ENCODE assay signal across 8 cellular contexts in the genomic region with DNA sequence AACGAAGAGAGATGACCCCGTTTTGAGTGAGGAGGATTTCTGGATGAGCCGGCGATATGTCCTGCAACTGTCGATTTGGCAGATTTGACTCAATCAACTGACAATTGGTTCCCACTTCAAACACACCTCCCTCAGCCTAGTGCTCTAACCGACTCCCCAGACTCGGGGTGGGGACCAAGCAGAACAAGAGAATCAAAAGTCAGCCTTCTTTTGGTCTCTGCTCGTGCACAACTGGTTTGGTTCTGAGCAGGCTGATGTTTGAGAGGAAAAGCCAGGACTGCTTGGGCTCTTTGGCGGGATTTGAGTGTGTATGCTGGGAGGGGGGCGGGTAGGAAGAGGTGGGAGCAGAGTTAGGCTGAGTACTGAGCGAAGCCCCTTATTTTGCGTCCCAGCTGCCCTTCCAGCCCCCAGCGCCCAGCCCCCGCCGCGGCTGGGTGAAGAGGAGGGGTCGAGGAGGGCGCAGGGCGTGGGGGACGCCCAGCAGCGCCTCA.
A peak's percentile ranks its signal among the peaks of the same experiment; 100 is the strongest.
DNase-seq lines count a peak whose midpoint lies in the region; ATAC-seq and TF ChIP-seq lines count a peak whose summit lies in the region.

No MANE protein-coding gene starts in this region.

- CTCF ChIA-PET in IMR-90 (lab: Yijun Ruan, JAX): interaction anchor here (1.0 to 1.5 kb wide), 3 partner anchors 14 to 97 kb away, joined by 3 to 4 read pairs (median 3); no protein-coding TSS in a partner anchor

- no peak for DNase-seq in CD14-positive monocyte (ENCODE audit: low spot score)
- DNase-seq in IMR-90: peak; percentile 17
- peak; percentile 22 for DNase-seq in brain microvascular endothelial cell
- DNase-seq in left lobe of liver (ENCODE audit: low spot score): no peak
- DNase-seq in thyroid gland: peak in 1 of 2 donors; percentile 2
- no peak for DNase-seq in NK-92 treated with Interleukin-12 subunit alpha and Interleukin-12 subunit beta, amount 100 ng/mL, for 24 hours (lab: John Stamatoyannopoulos, UW)
- no peak for DNase-seq in mucosa of descending colon

- POLR2A ChIA-PET in IMR-90 (lab: Charles Lee; ENCODE audit: unreplicated experiment): interaction anchor here (0.7 kb wide), 1 partner anchor 1228 kb away, joined by 32 read pairs; no protein-coding TSS in a partner anchor

- H3K79me1 ChIP-seq in IMR-90 (ENCODE audit: low read depth in 1 of 2, low read length in 2 of 2): no peaks in the 10 kb centered on the region

- H4K5ac ChIP-seq in IMR-90 (ENCODE audit: low read depth, low read length): no peak overlapping the region

- ATAC-seq in GM19397 (IDR thresholded peaks at IDR 0.05; ENCODE audit: unreplicated experiment): peak; percentile 2
- ATAC-seq in IMR-90 (ENCODE audit: low read depth): peak; percentile 28
- ATAC-seq in left lobe of liver: peak; percentile 6
- ATAC-seq in mucosa of descending colon: no peak

- H4K8ac ChIP-seq in IMR-90 (ENCODE audit: low read depth in 2 of 2, low read length in 2 of 2): 0 out of 4 replicates have a peak overlapping the region, but pooled peaks of 1 of the 2 experiments have one; percentile 26

- no peaks in the 10 kb centered on the region for H4K20me1 ChIP-seq in IMR-90 (ENCODE audit: insufficient read depth, low read length)

- peak overlapping the region; percentile 91 for H3K4me2 ChIP-seq in IMR-90 (ENCODE audit: low read depth, low read length)

- no peak overlapping the region for H2AK5ac ChIP-seq in IMR-90 (ENCODE audit: low read depth, low read length)

- no peak overlapping the region; the same call in 1 of the 2 replicates for H3K18ac ChIP-seq in IMR-90 (ENCODE audit: low read depth, low read length)

- H3K4ac ChIP-seq in IMR-90 (ENCODE audit: low read depth, low read length): peak overlapping the region; percentile 70

- in situ Hi-C loops in IMR-90 (cut with MboI; ENCODE audit: low sequenced_read_pairs) (no loop called here), brain microvascular endothelial cell (cut with HindIII; ENCODE audit: low pct_ligation_motif_present, low sequenced_read_pairs) (no loop called here)

- peak overlapping the region; percentile 38; the same call in 1 of the 3 replicates for H2BK15ac ChIP-seq in IMR-90 (ENCODE audit: low read depth, low read length)

- no peak overlapping the region; the same call in 1 of the 2 replicates for H3K56ac ChIP-seq in IMR-90 (ENCODE audit: extremely low read depth, insufficient read depth, low read length)

- H3K9me3 ChIP-seq in IMR-90 (ENCODE audit: control insufficient read depth, insufficient read depth, low read length) (no peaks in the 10 kb centered on the region), thyroid gland (no peaks in the 10 kb centered on the region), mucosa of descending colon (no peaks in the 10 kb centered on the region)

- H3K27ac Mint-ChIP-seq in CD14-positive monocyte: no peak overlapping the region

- dilution Hi-C loops in IMR-90 (cut with HindIII; ENCODE audit: low sequenced_read_pairs, unreplicated experiment): no loop called here

- no peak for TF ChIP-seq RAD21 in IMR-90 (IDR thresholded peaks at IDR 0.05; ENCODE audit: low read length)

- H3K9ac ChIP-seq in IMR-90 (ENCODE audit: low read depth, low read length): peak overlapping the region; percentile 52; the same call in 1 of the 2 replicates

- no peaks in the 10 kb centered on the region for H3K9me1 ChIP-seq in IMR-90 (ENCODE audit: insufficient read depth, low read length)

- no peak for TF ChIP-seq POLR2A in IMR-90 (IDR thresholded peaks at IDR 0.05; ENCODE audit: low read depth, low read length)
- TF ChIP-seq POLR2A in thyroid gland (IDR thresholded peaks at IDR 0.05): no peak

- peaks cover 0 to 2% (median 0%) of the 10 kb centered on the region in 7 donors for H3K9me3 Mint-ChIP-seq in CD14-positive monocyte

- peak overlapping the region; percentile 78 for H3K23ac ChIP-seq in IMR-90 (ENCODE audit: low read depth, low read length)

- H3K27ac ChIP-seq in IMR-90 (ENCODE audit: insufficient read depth, low read length): peak overlapping the region; percentile 62
- peak overlapping the region; percentile 76 for H3K27ac ChIP-seq in brain microvascular endothelial cell
- H3K27ac ChIP-seq in thyroid gland: no peak overlapping the region

- peak overlapping the region; percentile 51 for H2BK120ac ChIP-seq in IMR-90 (ENCODE audit: low read depth, low read length)

- H3K4me1 Mint-ChIP-seq in CD14-positive monocyte: peaks cover 20% of the 10 kb centered on the region

- intact Hi-C loops in CD14-positive monocyte (cut with micrococcal nuclease): no loop called here
- intact Hi-C loops in IMR-90 (cut with micrococcal nuclease): loop anchor here (1.0 kb wide), 1 partner anchor 218 kb away; no protein-coding TSS in a partner anchor
- intact Hi-C loops in thyroid gland (cut with DNase I): no loop called here
- intact Hi-C loops in mucosa of descending colon (cut with DNase I, micrococcal nuclease): no loop called here

- H3K36me3 ChIP-seq in IMR-90 (ENCODE audit: control insufficient read depth, insufficient read depth, low read length): no peaks in the 10 kb centered on the region
- no peaks in the 10 kb centered on the region for H3K36me3 ChIP-seq in brain microvascular endothelial cell (replicated peaks)
- H3K36me3 ChIP-seq in thyroid gland: no peaks in the 10 kb centered on the region
- H3K36me3 ChIP-seq in mucosa of descending colon (ENCODE audit: low read depth): no peaks in the 10 kb centered on the region

- H2BK5ac ChIP-seq in IMR-90 (ENCODE audit: low read depth, low read length, poor library complexity, severe bottlenecking): no peak overlapping the region

- H2AFZ ChIP-seq in IMR-90 (replicated peaks; ENCODE audit: low read length, poor library complexity): peak overlapping the region; percentile 96

- H3K27me3 ChIP-seq in IMR-90 (ENCODE audit: control insufficient read depth, insufficient read depth, low read length): peaks cover 2% of the 10 kb centered on the region; the same call in 1 of the 2 replicates
- no peaks in the 10 kb centered on the region for H3K27me3 ChIP-seq in brain microvascular endothelial cell (replicated peaks)
- peaks cover 8% of the 10 kb centered on the region for H3K27me3 ChIP-seq in thyroid gland

- WGBS in IMR-90 (ENCODE audit: extremely low coverage in 2 of 2, insufficient read length in 1 of 2), 2 experiments: 0% methylated on average over 4 of the region's 21 CpGs; no CpG with 5 or more reads in 1 of the 2 experiments
- 0 to 1% methylated on average over 9 of the region's 21 CpGs for WGBS in thyroid gland, 2 donors

- peak overlapping the region; percentile 56 for H3K14ac ChIP-seq in IMR-90 (replicated peaks; ENCODE audit: low read depth, low read length)

- peak overlapping the region; percentile 72 to 94 for H3K4me3 Mint-ChIP-seq in CD14-positive monocyte

- no peak for TF ChIP-seq CTCF in CD14-positive monocyte (IDR thresholded peaks at IDR 0.05)
- no peak for TF ChIP-seq CTCF in IMR-90 (conservative IDR thresholded peaks at IDR 0.05; ENCODE audit: low read depth, low read length)
- no peak for TF ChIP-seq CTCF in brain microvascular endothelial cell (IDR thresholded peaks at IDR 0.05; ENCODE audit: low read depth, low read length, missing control alignments)
- TF ChIP-seq CTCF in thyroid gland (IDR thresholded peaks at IDR 0.05): no peak
- TF ChIP-seq CTCF in mucosa of descending colon (IDR thresholded peaks at IDR 0.05): no peak

- peak overlapping the region; percentile 19; the same call in 1 of the 2 replicates for H4K91ac ChIP-seq in IMR-90 (ENCODE audit: insufficient read depth, low read depth, low read length)

- BruUV-seq in IMR-90 (replicated peaks; lab: Mats Ljungman, UMichigan): no TSS peak

- peaks cover 29 to 44% (median 38%) of the 10 kb centered on the region in 3 donors for H3K27me3 Mint-ChIP-seq in CD14-positive monocyte (ENCODE audit: low read depth in 3 of 3)

- H3K4me3 ChIP-seq in IMR-90 (ENCODE audit: insufficient read depth, low read depth, low read length): peak overlapping the region; percentile 69
- peak overlapping the region; percentile 73 for H3K4me3 ChIP-seq in brain microvascular endothelial cell (ENCODE audit: low read depth, low read length)
- H3K4me3 ChIP-seq in thyroid gland (replicated peaks in 1 of 3): peak overlapping the region in 2 of 3 donors; percentile 43 to 45
- no peak overlapping the region for H3K4me3 ChIP-seq in mucosa of descending colon

- H2AK9ac ChIP-seq in IMR-90 (replicated peaks; ENCODE audit: low read depth, low read length, poor library complexity): peak overlapping the region; percentile 25

- 0 out of 2 replicates have a peak overlapping the region, but pooled peaks have one; percentile 9 for H2BK20ac ChIP-seq in IMR-90 (ENCODE audit: low read depth, low read length)

- no peaks in the 10 kb centered on the region for H3K36me3 Mint-ChIP-seq in CD14-positive monocyte

- H3K4me1 ChIP-seq in IMR-90 (ENCODE audit: control insufficient read depth, insufficient read depth, low read length) (no peaks in the 10 kb centered on the region), thyroid gland (peaks cover 5 to 15% of the 10 kb centered on the region in 2 donors), mucosa of descending colon (ENCODE audit: low read depth) (peaks cover 24% of the 10 kb centered on the region)

TF ChIP-seq in IMR-90, 13 proteins besides CTCF, POLR2A, EP300 and RAD21 (continues in another document):
- TF ChIP-seq RFX5 (IDR thresholded peaks at IDR 0.05; ENCODE audit: low read depth, low read length) (no peak), SMC3 (IDR thresholded peaks at IDR 0.05; ENCODE audit: low read depth, low read length) (no peak), MXI1 (IDR thresholded peaks at IDR 0.05; ENCODE audit: borderline replicate concordance, low read depth, low read length) (no peak), NFE2L2 (IDR thresholded peaks at IDR 0.05; ENCODE audit: low read depth, low read length) (no peak), MAFK (IDR thresholded peaks at IDR 0.05; ENCODE audit: low read depth, low read length) (no peak), RCOR1 (IDR thresholded peaks at IDR 0.05; ENCODE audit: insufficient replicate concordance, low read length) (no peak), MAZ (IDR thresholded peaks at IDR 0.05; ENCODE audit: borderline replicate concordance, low read depth, low read length) (no peak), CHD1 (IDR thresholded peaks at IDR 0.05; ENCODE audit: low read depth, low read length) (no peak), CEBPB (IDR thresholded peaks at IDR 0.05; ENCODE audit: low read depth, low read length) (no peak), FOS (IDR thresholded peaks at IDR 0.05; ENCODE audit: low read depth, low read length) (no peak), USF2 (IDR thresholded peaks at IDR 0.05; ENCODE audit: low read depth, low read length) (no peak)

Comparison
In these comparisons a context has a peak if more than half of its experiments do, and no peak if none do; other contexts are left out.
1. DNase-seq: peak in IMR-90 (single experiment) and brain microvascular endothelial cell (single experiment); none in CD14-positive monocyte (single experiment), left lobe of liver (single experiment), NK-92 treated with Interleukin-12 subunit alpha and Interleukin-12 subunit beta, amount 100 ng/mL, for 24 hours (single experiment) and mucosa of descending colon (0 of 3).
2. H3K27ac ChIP-seq: peak in IMR-90 (single experiment) and brain microvascular endothelial cell (single experiment); none in thyroid gland (0 of 3).